ENCODE assay signal across 9 cellular contexts in the genomic region with DNA sequence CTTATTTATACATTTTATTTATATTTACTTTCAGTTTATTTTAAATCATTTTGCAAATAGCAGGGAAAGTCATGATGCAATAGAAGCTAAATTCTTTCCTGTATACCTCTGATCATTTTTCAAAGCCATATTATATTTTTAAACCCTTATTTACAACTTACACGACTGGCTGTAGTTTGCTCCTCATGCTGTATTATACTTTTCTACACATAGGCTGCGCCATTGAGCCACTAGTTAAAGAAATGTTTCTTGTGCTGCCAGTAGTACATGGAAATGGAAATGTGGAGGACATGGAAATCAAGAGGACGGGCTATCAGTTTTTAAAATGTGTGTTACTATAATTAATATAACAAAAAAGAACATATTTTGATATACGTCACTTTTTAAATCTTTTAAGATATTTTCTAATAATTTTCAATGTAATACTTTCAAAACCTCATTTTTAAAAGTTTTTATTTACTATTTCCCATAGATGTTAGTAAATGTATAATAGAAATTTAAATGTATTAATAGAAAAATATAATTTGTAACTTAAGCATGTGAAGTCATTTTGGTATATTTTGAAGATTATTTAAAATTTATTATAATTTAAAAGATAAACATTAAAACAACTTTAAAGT.
DNase-seq lines count a peak whose midpoint lies in the region; ATAC-seq and TF ChIP-seq lines count a peak whose summit lies in the region.
"Had no signal": no experiment of that assay in that cellular context is flagged by ENCODE, and none has a peak within 500 bp of the region (broad histone marks: within the 10 kb centered on the region; RNA-seq: fewer than 3 reads in every experiment).

No MANE protein-coding gene starts in this region.

- CTCF ChIA-PET in activated CD8-positive, alpha-beta T cell treated with anti-CD3 and anti-CD28 coated beads for 36 hours (lab: Charles Lee): interaction anchor here (0.7 to 1.5 kb wide), 3 partner anchors 9 to 442 kb away, joined by 3 read pairs; no protein-coding TSS in a partner anchor

- no peak for TF ChIP-seq POLR2A in heart left ventricle (IDR thresholded peaks at IDR 0.05)

- no peak overlapping the region for H3K27ac ChIP-seq in CD4-positive, CD25-positive, alpha-beta regulatory T cell (ENCODE audit: insufficient read depth, low read length, poor library complexity, severe bottlenecking)
- H3K27ac ChIP-seq in heart left ventricle: no peak overlapping the region

- H3K4me1 Mint-ChIP-seq in CD4-positive, CD25-positive, alpha-beta regulatory T cell: peaks cover 0 to 7% (median 3%) of the 10 kb centered on the region in 4 donors
- H3K4me1 Mint-ChIP-seq in activated CD8-positive, alpha-beta T cell treated with anti-CD3 and anti-CD28 coated beads for 36 hours (ENCODE audit: low read depth): no peaks in the 10 kb centered on the region
- H3K4me1 Mint-ChIP-seq: memory B cell had no signal

- TF ChIP-seq CTCF in activated CD8-positive, alpha-beta T cell treated with anti-CD3 and anti-CD28 coated beads for 36 hours (IDR thresholded peaks at IDR 0.05): peak; percentile 68
- peak; percentile 44 to 73 (median 62) for TF ChIP-seq CTCF in heart left ventricle (IDR thresholded peaks at IDR 0.05)

- H3K4me1 ChIP-seq in CD4-positive, CD25-positive, alpha-beta regulatory T cell (ENCODE audit: control insufficient read depth, insufficient read depth, low read length, poor library complexity, severe bottlenecking): no peaks in the 10 kb centered on the region
- no peaks in the 10 kb centered on the region for H3K4me1 ChIP-seq in heart left ventricle

- WGBS in heart left ventricle, 4 donors: 35 to 40% (median 38%) methylated on average over 4 of the region's 4 CpGs

- no peaks in the 10 kb centered on the region for H3K27me3 ChIP-seq in CD4-positive, CD25-positive, alpha-beta regulatory T cell (ENCODE audit: control insufficient read depth, insufficient read depth, low read length)
- H3K27me3 ChIP-seq in heart left ventricle: no peaks in the 10 kb centered on the region

- no peak overlapping the region for H3K27ac Mint-ChIP-seq in CD4-positive, CD25-positive, alpha-beta regulatory T cell
- H3K27ac Mint-ChIP-seq in activated CD8-positive, alpha-beta T cell treated with anti-CD3 and anti-CD28 coated beads for 36 hours: no peak overlapping the region
- H3K27ac Mint-ChIP-seq: memory B cell had no signal

- peaks cover 0 to 1% (median 0%) of the 10 kb centered on the region in 7 donors for H3K9me3 Mint-ChIP-seq in CD4-positive, CD25-positive, alpha-beta regulatory T cell
- H3K9me3 Mint-ChIP-seq in activated CD8-positive, alpha-beta T cell treated with anti-CD3 and anti-CD28 coated beads for 36 hours: no peaks in the 10 kb centered on the region
- H3K9me3 Mint-ChIP-seq: memory B cell had no signal

- H3K36me3 ChIP-seq in CD4-positive, CD25-positive, alpha-beta regulatory T cell (ENCODE audit: control insufficient read depth, insufficient read depth, low read length): no peaks in the 10 kb centered on the region
- no peaks in the 10 kb centered on the region for H3K36me3 ChIP-seq in heart left ventricle

- no peak overlapping the region for H3K4me3 ChIP-seq in CD4-positive, CD25-positive, alpha-beta regulatory T cell (ENCODE audit: low read depth, low read length)
- no peak overlapping the region for H3K4me3 ChIP-seq in heart left ventricle

- no peaks in the 10 kb centered on the region for H3K9me3 ChIP-seq in CD4-positive, CD25-positive, alpha-beta regulatory T cell (ENCODE audit: control insufficient read depth in 2 of 2, low read length in 2 of 2)
- H3K9me3 ChIP-seq in heart left ventricle: no peaks in the 10 kb centered on the region

- peak in 2 of 3 donors; percentile 21 to 55 for DNase-seq in CD4-positive, CD25-positive, alpha-beta regulatory T cell
- DNase-seq in H4 (ENCODE audit: low spot score) (peak; percentile 74), NCI-H2107 (lab: John Stamatoyannopoulos, UW) (peak; percentile 6), heart left ventricle (peak in 2 of 5 donors; percentile 15 to 28), sciatic nerve (ENCODE audit: low spot score) (no peak), GOT3 (lab: John Stamatoyannopoulos, UW) (no peak)
- DNase-seq in activated CD8-positive, alpha-beta T cell treated with anti-CD3 and anti-CD28 coated beads for 36 hours: peak; percentile 42
- DNase-seq in activated CD4-positive, alpha-beta T cell treated with anti-CD3 and anti-CD28 coated beads for 1 hour: no peak

- H3K4me3 Mint-ChIP-seq in CD4-positive, CD25-positive, alpha-beta regulatory T cell: no peak overlapping the region
- H3K4me3 Mint-ChIP-seq in activated CD8-positive, alpha-beta T cell treated with anti-CD3 and anti-CD28 coated beads for 36 hours: no peak overlapping the region
- H3K4me3 Mint-ChIP-seq: memory B cell had no signal

- no peaks in the 10 kb centered on the region for H3K27me3 Mint-ChIP-seq in CD4-positive, CD25-positive, alpha-beta regulatory T cell
- no peaks in the 10 kb centered on the region for H3K27me3 Mint-ChIP-seq in activated CD8-positive, alpha-beta T cell treated with anti-CD3 and anti-CD28 coated beads for 36 hours
- H3K27me3 Mint-ChIP-seq: memory B cell had no signal

- ATAC-seq in CD4-positive, CD25-positive, alpha-beta regulatory T cell (ENCODE audit: low read depth in 2 of 2): no peak
- ATAC-seq in activated CD8-positive, alpha-beta T cell treated with anti-CD3 and anti-CD28 coated beads for 36 hours: peak; percentile 45
- ATAC-seq in heart left ventricle (peak in 3 of 4 donors; percentile 48 to 67 (median 51)), sciatic nerve (peak; percentile 70)

- intact Hi-C loops in activated CD8-positive, alpha-beta T cell treated with anti-CD3 and anti-CD28 coated beads for 36 hours (cut with micrococcal nuclease): no loop called here
- intact Hi-C loops in heart left ventricle (cut with DNase I) (loop anchor here (2.0 to 10.0 kb wide), 8 partner anchors 559 to 999 kb away; no protein-coding TSS in a partner anchor), sciatic nerve (cut with DNase I) (no loop called here)

- peaks cover 4% of the 10 kb centered on the region for H3K36me3 Mint-ChIP-seq in CD4-positive, CD25-positive, alpha-beta regulatory T cell
- H3K36me3 Mint-ChIP-seq in activated CD8-positive, alpha-beta T cell treated with anti-CD3 and anti-CD28 coated beads for 36 hours (ENCODE audit: low read depth): no peaks in the 10 kb centered on the region

- POLR2A ChIA-PET in activated CD8-positive, alpha-beta T cell treated with anti-CD3 and anti-CD28 coated beads for 36 hours (lab: Charles Lee): interaction anchor here (1.2 kb wide), 1 partner anchor 158 kb away, joined by 3 read pairs; no protein-coding TSS in a partner anchor

Comparison
In these comparisons a context has a peak if more than half of its experiments do, and no peak if none do; other contexts are left out.
1. ATAC-seq: peak in activated CD8-positive, alpha-beta T cell treated with anti-CD3 and anti-CD28 coated beads for 36 hours (single experiment), heart left ventricle (3 of 4) and sciatic nerve (single experiment); none in CD4-positive, CD25-positive, alpha-beta regulatory T cell (0 of 2).
2. DNase-seq: peak in CD4-positive, CD25-positive, alpha-beta regulatory T cell (2 of 3), H4 (single experiment), NCI-H2107 (single experiment) and activated CD8-positive, alpha-beta T cell treated with anti-CD3 and anti-CD28 coated beads for 36 hours (single experiment); none in sciatic nerve (single experiment), GOT3 (single experiment) and activated CD4-positive, alpha-beta T cell treated with anti-CD3 and anti-CD28 coated beads for 1 hour (single experiment).
3. intact Hi-C loops: an anchor here in heart left ventricle (2.0 to 10.0 kb wide); none called in activated CD8-positive, alpha-beta T cell treated with anti-CD3 and anti-CD28 coated beads for 36 hours and sciatic nerve.